16 cellular contexts compared by ENCODE assay signal in genomic region chr12:126952106-126953007, GRCh38.
"Had no signal": no experiment of that assay in that cellular context is flagged by ENCODE, and none has a peak within 500 bp of the region (broad histone marks: within the 10 kb centered on the region; RNA-seq: fewer than 3 reads in every experiment).

No MANE protein-coding gene starts in this region.

- H3K36me3 ChIP-seq: left ventricle myocardium inferior, ovary had no signal

- DNase-seq: activated CD4-positive, alpha-beta T cell treated with anti-CD3 and anti-CD28 coated beads, Interleukin-2, amount 50 U/mL, for 48 hours; activated naive CD4-positive, alpha-beta T cell treated with anti-CD3 and anti-CD28 coated beads for 36 hours; activated naive CD8-positive, alpha-beta T cell treated with anti-CD3 and anti-CD28 coated beads, Interleukin-2, amount 50 U/mL, for 24 hours; activated T-cell treated with anti-CD3 and anti-CD28 coated beads, Interleukin-2, amount 50 U/mL, for 1 hour; aorta; hippocampal formation; kidney; left ventricle myocardium inferior; ovary; retina; SK-N-SH; stimulated activated CD4-positive, alpha-beta T cell treated with anti-CD3 and anti-CD28 coated beads, Interleukin-2, amount 100 ng/mL, for 48 hours; T-cell; T-helper 9 cell; trophoblast cell had no signal

- H3K27ac ChIP-seq: left ventricle myocardium inferior, ovary had no signal

- H3K27me3 ChIP-seq: ovary had no signal

- H3K9me3 ChIP-seq: ovary, SK-N-SH had no signal

- ATAC-seq: activated naive CD8-positive, alpha-beta T cell treated with anti-CD3 and anti-CD28 coated beads, Interleukin-2, amount 50 U/mL, for 24 hours; stimulated activated memory B cell treated with anti-CD40 and anti-IgM and Interleukin-4, amounts not matched to agents 10 μg/mL and 1 μg/mL and 100 μg/mL, for 72 hours; T-cell had no signal

- H3K4me3 ChIP-seq: left ventricle myocardium inferior, ovary had no signal

- H3K9ac ChIP-seq: SK-N-SH had no signal

- H3K4me1 ChIP-seq: left ventricle myocardium inferior had no signal

- H3K4me2 ChIP-seq: SK-N-SH had no signal
